Comparison of ENCODE assay signal across 8 cellular contexts in genomic region chrX:85243761-85244410, GRCh38. TPM values are rescaled to one million over a fixed set of nuclear protein-coding genes. Genes with fewer than 3 reads are reported as not detected.
A peak's percentile ranks its signal among the peaks of the same experiment; 100 is the strongest.
DNase-seq lines count a peak whose midpoint lies in the region; ATAC-seq and TF ChIP-seq lines count a peak whose summit lies in the region.

Gene SATL1 (minus strand): TSS chrX:85243779. CDS start chrX:85108968, 134,811 bp downstream.
Gene ZNF711 (plus strand): TSS chrX:85243991. CDS start chrX:85247573, 3,582 bp downstream.

- peak within 1 kb of the TSS; percentile 85 for H3K4me3 Mint-ChIP-seq in activated naive CD8-positive, alpha-beta T cell treated with anti-CD3 and anti-CD28 coated beads, Interleukin-2, amount 50 U/mL, for 24 hours

- ATAC-seq in HG03060 (IDR thresholded peaks at IDR 0.05; ENCODE audit: low read depth, unreplicated experiment): peak; percentile 59
- ATAC-seq in activated naive CD8-positive, alpha-beta T cell treated with anti-CD3 and anti-CD28 coated beads, Interleukin-2, amount 50 U/mL, for 24 hours: peak; percentile 72
- peak in 3 of 4 donors; percentile 50 to 81 (median 66) for ATAC-seq in heart left ventricle
- no peak for ATAC-seq in GM19467 (IDR thresholded peaks at IDR 0.05; ENCODE audit: unreplicated experiment)

- peak; percentile 26 for DNase-seq in stimulated activated CD4-positive, alpha-beta T cell treated with anti-CD3 and anti-CD28 coated beads, Interleukin-15, amount 100 ng/mL, for 24 hours
- DNase-seq in stimulated activated CD4-positive, alpha-beta T cell treated with anti-CD3 and anti-CD28 coated beads, Interleukin-4, amount 100 ng/mL, for 24 hours: no peak
- peak; percentile 94 to 97 for DNase-seq in NCI-H524 (lab: John Stamatoyannopoulos, UW)
- DNase-seq in activated naive CD8-positive, alpha-beta T cell treated with anti-CD3 and anti-CD28 coated beads, Interleukin-2, amount 50 U/mL, for 24 hours: peak; percentile 14
- DNase-seq in heart left ventricle: peak; percentile 10 to 61 (median 24)
- peak; percentile 35 for DNase-seq in occipital lobe (lab: John Stamatoyannopoulos, UW)

- TF ChIP-seq CTCF in heart left ventricle (IDR thresholded peaks at IDR 0.05): no peak

- H3K4me1 Mint-ChIP-seq in activated naive CD8-positive, alpha-beta T cell treated with anti-CD3 and anti-CD28 coated beads, Interleukin-2, amount 50 U/mL, for 24 hours: peaks cover 4% of the 10 kb centered on the region

- no peaks in the 10 kb centered on the region for H3K9me3 ChIP-seq in heart left ventricle

- 0 to 33% (median 12%) methylated on average over 64 to 65 of the region's 65 CpGs for WGBS in heart left ventricle, 4 donors

- peaks cover 0 to 6% (median 0%) of the 10 kb centered on the region in 12 donors for H3K4me1 ChIP-seq in heart left ventricle

- peaks cover 9% of the 10 kb centered on the region for H3K27me3 Mint-ChIP-seq in activated naive CD8-positive, alpha-beta T cell treated with anti-CD3 and anti-CD28 coated beads, Interleukin-2, amount 50 U/mL, for 24 hours

- intact Hi-C loops in heart left ventricle (cut with DNase I): no loop called here

- H3K27me3 ChIP-seq in heart left ventricle: no peaks in the 10 kb centered on the region

- H3K4me3 ChIP-seq in heart left ventricle: peak within 1 kb of the TSS; percentile 32 to 69 (median 55)

- no peaks in the 10 kb centered on the region for H3K9me3 Mint-ChIP-seq in activated naive CD8-positive, alpha-beta T cell treated with anti-CD3 and anti-CD28 coated beads, Interleukin-2, amount 50 U/mL, for 24 hours

- peak within 1 kb of the TSS in 4 of 12 donors; percentile 9 to 44 (median 30) for H3K27ac ChIP-seq in heart left ventricle

- H3K27ac Mint-ChIP-seq in activated naive CD8-positive, alpha-beta T cell treated with anti-CD3 and anti-CD28 coated beads, Interleukin-2, amount 50 U/mL, for 24 hours: peak within 1 kb of the TSS; percentile 73

- no peaks in the 10 kb centered on the region for H3K36me3 Mint-ChIP-seq in activated naive CD8-positive, alpha-beta T cell treated with anti-CD3 and anti-CD28 coated beads, Interleukin-2, amount 50 U/mL, for 24 hours (ENCODE audit: low read depth)

- no peaks in the 10 kb centered on the region for H3K36me3 ChIP-seq in heart left ventricle

- no peak for TF ChIP-seq POLR2A in heart left ventricle (IDR thresholded peaks at IDR 0.05)

RNA-seq across cellular contexts. Expression of gene SATL1, which starts in this region (rescaled TPM):
- total RNA-seq in heart left ventricle (under 1 TPM in 1 of 9 donors, not detected in 8; 0.06 TPM), occipital lobe (1.2 TPM)
- polyA plus RNA-seq in heart left ventricle: not detected

RNA-seq across cellular contexts. Expression of gene ZNF711, which starts in this region (rescaled TPM):
- total RNA-seq in heart left ventricle (1 to 10 TPM in 6 of 9 donors, under 1 TPM in 3; 0.49 to 3.9 (median 1.5) TPM), occipital lobe (127 TPM)
- 1 to 10 TPM in 1 of 2 donors, under 1 TPM in 1; 0.65 to 1.5 TPM for polyA plus RNA-seq in heart left ventricle

Comparison
In these comparisons a context has a peak if more than half of its experiments do, and no peak if none do; other contexts are left out.
1. RNA of gene ZNF711 (total RNA-seq): 127 TPM in occipital lobe (single experiment); 0.49 to 3.9 TPM in heart left ventricle; every median in the first group is over 10 times any median in the second.